ENCODE assay signal across 8 cellular contexts in the genomic region with DNA sequence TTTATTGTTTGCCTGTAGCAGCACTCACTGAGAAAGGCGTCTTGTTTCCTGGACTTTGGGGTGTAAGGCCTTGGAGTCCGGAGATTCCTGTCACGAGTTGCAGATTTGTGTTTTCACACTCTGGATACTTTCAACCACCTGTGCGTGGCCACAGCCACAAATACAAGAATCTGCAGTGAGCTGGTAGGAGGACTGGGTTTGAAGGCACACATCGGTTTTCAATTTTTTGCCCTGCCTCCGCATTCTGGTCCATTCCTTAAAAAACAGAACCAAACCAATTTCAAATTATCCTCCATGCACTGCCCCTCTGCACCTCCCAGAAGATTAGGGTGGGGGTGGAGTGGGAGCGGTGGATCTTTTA. TPM values are rescaled to one million over a fixed set of nuclear protein-coding genes. Genes with fewer than 3 reads are reported as not detected.
DNase-seq lines count a peak whose midpoint lies in the region; ATAC-seq, FAIRE-seq and TF ChIP-seq lines count a peak whose summit lies in the region.

No MANE protein-coding gene starts in this region.

- no peak for ATAC-seq in stimulated activated effector memory CD8-positive, alpha-beta T cell treated with anti-CD3 and anti-CD28 coated beads, Interleukin-12 subunit alpha, Interleukin-12 subunit beta, amount 100 ng/mL, for 72 hours

- H3K79me2 ChIP-seq in astrocyte (ENCODE audit: insufficient read depth, low read length) (peaks cover 52% of the 10 kb centered on the region), keratinocyte (ENCODE audit: control insufficient read depth, insufficient read depth, low read length) (peaks cover 48% of the 10 kb centered on the region)

- H2AFZ ChIP-seq in astrocyte (ENCODE audit: low read depth, low read length) (peak overlapping the region; percentile 82), keratinocyte (ENCODE audit: control insufficient read depth, low read length) (peak overlapping the region; percentile 97)

- H3K9me3 Mint-ChIP-seq in astrocyte (ENCODE audit: unreplicated experiment): no peaks in the 10 kb centered on the region
- H3K9me3 Mint-ChIP-seq in stimulated activated effector memory CD8-positive, alpha-beta T cell treated with anti-CD3 and anti-CD28 coated beads, Interleukin-12 subunit alpha, Interleukin-12 subunit beta, amount 100 ng/mL, for 72 hours: no peaks in the 10 kb centered on the region

- no peaks in the 10 kb centered on the region for H3K36me3 ChIP-seq in MG63
- H3K36me3 ChIP-seq in astrocyte (ENCODE audit: insufficient read depth, low read length): no peaks in the 10 kb centered on the region
- no peaks in the 10 kb centered on the region for H3K36me3 ChIP-seq in keratinocyte (ENCODE audit: control insufficient read depth in 2 of 2, extremely low read depth in 1 of 2, insufficient read depth in 2 of 2, low read length in 2 of 2)

- dilution Hi-C loops in keratinocyte (cut with MboI; ENCODE audit: extremely low pct_ligation_motif_present, low sequenced_read_pairs): no loop called here

- no peaks in the 10 kb centered on the region for H3K27me3 Mint-ChIP-seq in astrocyte (ENCODE audit: low read depth, unreplicated experiment)

- H3K4me2 ChIP-seq in astrocyte (ENCODE audit: low read length) (peak overlapping the region; percentile 86), keratinocyte (ENCODE audit: control insufficient read depth, extremely low read depth, insufficient read depth, low read depth, low read length) (peak overlapping the region; percentile 92)

- FAIRE-seq in astrocyte (lab: Jason Lieb, UNC) (peak; percentile 13), keratinocyte (lab: Jason Lieb, UNC) (no peak)

- H4K20me1 ChIP-seq in astrocyte (ENCODE audit: insufficient read depth, low read length): peaks cover 7% of the 10 kb centered on the region
- H4K20me1 ChIP-seq in keratinocyte (ENCODE audit: control insufficient read depth, extremely low read depth, insufficient read depth, low read length): no peaks in the 10 kb centered on the region

- H3K9ac ChIP-seq in astrocyte (ENCODE audit: low read length) (peak overlapping the region; percentile 89), keratinocyte (ENCODE audit: control insufficient read depth, extremely low read depth, insufficient read depth, low read length) (peak overlapping the region; percentile 93)

- H3K27ac ChIP-seq in astrocyte (ENCODE audit: low read depth, low read length) (peak overlapping the region; percentile 76), keratinocyte (ENCODE audit: control insufficient read depth, insufficient read depth, low read length) (peak overlapping the region; percentile 91)

- H3K4me3 ChIP-seq in MG63: peak overlapping the region; percentile 80
- H3K4me3 ChIP-seq in astrocyte (ENCODE audit: insufficient read depth, low read depth, low read length): peak overlapping the region; percentile 82
- H3K4me3 ChIP-seq in keratinocyte (ENCODE audit: control insufficient read depth in 2 of 3, extremely low read depth in 1 of 3, insufficient read depth in 2 of 3, low read depth in 1 of 3, low read length in 3 of 3): peak overlapping the region; percentile 88 to 99 (median 97)

- H3K4me3 Mint-ChIP-seq in astrocyte (ENCODE audit: unreplicated experiment): peak overlapping the region; percentile 95
- H3K4me3 Mint-ChIP-seq in stimulated activated effector memory CD8-positive, alpha-beta T cell treated with anti-CD3 and anti-CD28 coated beads, Interleukin-12 subunit alpha, Interleukin-12 subunit beta, amount 100 ng/mL, for 72 hours: peak overlapping the region; percentile 78

- H3K4me1 Mint-ChIP-seq in astrocyte (ENCODE audit: low read depth, unreplicated experiment): peaks cover 5% of the 10 kb centered on the region
- H3K4me1 Mint-ChIP-seq in stimulated activated effector memory CD8-positive, alpha-beta T cell treated with anti-CD3 and anti-CD28 coated beads, Interleukin-12 subunit alpha, Interleukin-12 subunit beta, amount 100 ng/mL, for 72 hours: peaks cover 31% of the 10 kb centered on the region

- H3K36me3 Mint-ChIP-seq in astrocyte (ENCODE audit: low read depth, unreplicated experiment): no peaks in the 10 kb centered on the region
- H3K36me3 Mint-ChIP-seq in stimulated activated effector memory CD8-positive, alpha-beta T cell treated with anti-CD3 and anti-CD28 coated beads, Interleukin-12 subunit alpha, Interleukin-12 subunit beta, amount 100 ng/mL, for 72 hours: no peaks in the 10 kb centered on the region

- H3K27ac Mint-ChIP-seq in astrocyte (ENCODE audit: unreplicated experiment): peak overlapping the region; percentile 90
- peak overlapping the region; percentile 94 for H3K27ac Mint-ChIP-seq in stimulated activated effector memory CD8-positive, alpha-beta T cell treated with anti-CD3 and anti-CD28 coated beads, Interleukin-12 subunit alpha, Interleukin-12 subunit beta, amount 100 ng/mL, for 72 hours

- H3K4me1 ChIP-seq in astrocyte (ENCODE audit: insufficient read depth, low read length): no peaks in the 10 kb centered on the region
- peaks cover 7% of the 10 kb centered on the region for H3K4me1 ChIP-seq in keratinocyte (ENCODE audit: control insufficient read depth, extremely low read depth, insufficient read depth, low read length)

- no peaks in the 10 kb centered on the region for H3K9me3 ChIP-seq in MG63
- no peaks in the 10 kb centered on the region for H3K9me3 ChIP-seq in astrocyte (ENCODE audit: insufficient read depth, low read depth, low read length)
- no peaks in the 10 kb centered on the region for H3K9me3 ChIP-seq in keratinocyte (ENCODE audit: control insufficient read depth, low read depth, low read length)

- DNase-seq in NCI-H748 (lab: John Stamatoyannopoulos, UW; ENCODE audit: unreplicated experiment) (peak; percentile 42), NCI-H748 treated with DMSO at 0.1 percent for 48 hours (lab: John Stamatoyannopoulos, UW) (no peak), MG63 (no peak), astrocyte (ENCODE audit: low read depth) (no peak), keratinocyte (ENCODE audit: low read depth, low spot score) (no peak), dedifferentiated amniotic fluid mesenchymal stem cell (ENCODE audit: extremely low spot score) (no peak), DMS79 treated with DMSO at 0.1 percent for 48 hours (lab: John Stamatoyannopoulos, UW) (no peak)
- no peak for DNase-seq in stimulated activated effector memory CD8-positive, alpha-beta T cell treated with anti-CD3 and anti-CD28 coated beads, Interleukin-12 subunit alpha, Interleukin-12 subunit beta, amount 100 ng/mL, for 72 hours (ENCODE audit: low spot score in 2 of 2)

- TF ChIP-seq CTCF in astrocyte (IDR thresholded peaks at IDR 0.05; ENCODE audit: insufficient read depth, low read depth, low read length) (no peak), keratinocyte (optimal IDR thresholded peaks at IDR 0.05 in 1 of 3, IDR thresholded peaks at IDR 0.05 in 1 of 3, conservative IDR thresholded peaks at IDR 0.05 in 1 of 3; ENCODE audit: extremely low read depth in 1 of 3, insufficient read depth in 2 of 3, low read length in 3 of 3) (no peak)

- H3K27me3 ChIP-seq in MG63: no peaks in the 10 kb centered on the region
- H3K27me3 ChIP-seq in astrocyte (ENCODE audit: insufficient read depth, low read length): no peaks in the 10 kb centered on the region
- H3K27me3 ChIP-seq in keratinocyte (ENCODE audit: control insufficient read depth, extremely low read depth, insufficient read depth, low read length): no peaks in the 10 kb centered on the region

- no peaks in the 10 kb centered on the region for H3K9me1 ChIP-seq in keratinocyte (ENCODE audit: control insufficient read depth, extremely low read depth, insufficient read depth, low read length)

RNA-seq across cellular contexts. Expression of a gene that starts 0.6 kb away (rescaled TPM):
- 6.4 and 24.1 TPM in 2 replicates for total RNA-seq in MG63 (2014; rRNA removed; shearing (Covaris generic); ENCODE audit: low replicate concordance)
- total RNA-seq in astrocyte: 47.1 and 57.5 TPM in 2 replicates
- 51.1 to 70.4 TPM (median 52.6 TPM) in 3 replicates for polyA plus RNA-seq in keratinocyte
- polyA plus RNA-seq in keratinocyte (2011; ENCODE audit: low read depth): 73.3 TPM
- polyA plus RNA-seq in keratinocyte (2011; cell fraction: cytosol; rRNA removed): 53.0 and 66.3 TPM in 2 replicates
- 67.6 and 67.9 TPM in 2 replicates for polyA plus RNA-seq in keratinocyte (2011; cell fraction: nucleus; rRNA removed)
- polyA plus RNA-seq in keratinocyte (2012; ENCODE audit: low replicate concordance): 34.1 and 38.7 TPM in 2 replicates
- polyA minus RNA-seq in keratinocyte: 44.4 to 185 TPM (median 125 TPM) in 3 replicates
- polyA minus RNA-seq in keratinocyte (2011; cell fraction: cytosol; rRNA and poly(A)+ RNA removed): 61.8 TPM
- 112 and 286 TPM in 2 replicates for polyA minus RNA-seq in keratinocyte (2011; cell fraction: nucleus; rRNA and poly(A)+ RNA removed)
